In genomic region chr7:150369740-150370501, GRCh38 we compare ENCODE assay signal across 8 cellular contexts. TPM values are rescaled to one million over a fixed set of nuclear protein-coding genes. Genes with fewer than 3 reads are reported as not detected.
DNase-seq lines count a peak whose midpoint lies in the region; ATAC-seq and TF ChIP-seq lines count a peak whose summit lies in the region.

No MANE protein-coding gene starts in this region.

- peak overlapping the region; percentile 79 to 99 (median 88) for H3K4me3 ChIP-seq in BLaER1 treated with 17β-estradiol and CSF1 and Interleukin-3, amounts not matched to agents 10 nM and 100 nM
- H3K4me3 ChIP-seq in Loucy (ENCODE audit: low read length, poor library complexity, severe bottlenecking) (peak overlapping the region; percentile 99), aorta (ENCODE audit: low read length in 2 of 2) (peak overlapping the region in 1 of 2 donors; percentile 64)

- H3K36me3 Mint-ChIP-seq in nephron (ENCODE audit: low read depth), result peaks cover 28% of the 10 kb centered on the region

- H3K27ac Mint-ChIP-seq in nephron, result peak overlapping the region; percentile 96 to 99 (median 99)

- H3K79me2 ChIP-seq in Loucy (ENCODE audit: insufficient read depth, low read length), result peaks cover 72% of the 10 kb centered on the region

- intact Hi-C loops in aorta (cut with DNase I), result loop anchor here in 1 of 2 donors (2.0 kb wide), 1 partner anchor 35 kb away; a partner anchor contains a TSS

- peaks cover 55 to 82% (median 72%) of the 10 kb centered on the region in 10 experiments for H3K4me1 ChIP-seq in BLaER1 treated with 17β-estradiol and CSF1 and Interleukin-3, amounts not matched to agents 10 nM and 100 nM
- peaks cover 40% of the 10 kb centered on the region for H3K4me1 ChIP-seq in Loucy (ENCODE audit: insufficient read depth, low read length, poor library complexity, severe bottlenecking)
- H3K4me1 ChIP-seq in aorta (ENCODE audit: control insufficient read depth in 1 of 2, insufficient read depth in 2 of 2, low read length in 2 of 2), result no peaks in the 10 kb centered on the region

- peak overlapping the region; percentile 90 to 100 (median 99); a peak in 21 of 22 replicates for H3K27ac ChIP-seq in BLaER1 treated with 17β-estradiol and CSF1 and Interleukin-3, amounts not matched to agents 10 nM and 100 nM
- H3K27ac ChIP-seq in aorta (ENCODE audit: low read depth in 1 of 2, low read length in 2 of 2), result peak overlapping the region in 1 of 2 donors; percentile 57

- TF ChIP-seq CTCF in Loucy (conservative IDR thresholded peaks at IDR 0.05; ENCODE audit: low read length) (no peak), nephron (IDR thresholded peaks at IDR 0.05; ENCODE audit: unreplicated experiment in 3 of 3) (no peak)

- H3K4me2 ChIP-seq in BLaER1 treated with 17β-estradiol and CSF1 and Interleukin-3, amounts not matched to agents 10 nM and 100 nM, result peak overlapping the region; percentile 90 to 100 (median 98)
- peak overlapping the region; percentile 89 for H3K4me2 ChIP-seq in Loucy (ENCODE audit: low read depth, low read length, poor library complexity, severe bottlenecking)

- no peaks in the 10 kb centered on the region for H3K27me3 ChIP-seq in BLaER1 treated with 17β-estradiol and CSF1 and Interleukin-3, amounts not matched to agents 10 nM and 100 nM
- H3K27me3 ChIP-seq in Loucy (ENCODE audit: insufficient read depth, low read length, poor library complexity, severe bottlenecking), result peaks cover 6% of the 10 kb centered on the region
- no peaks in the 10 kb centered on the region for H3K27me3 ChIP-seq in aorta (ENCODE audit: control insufficient read depth in 1 of 2, insufficient read depth in 2 of 2, low read length in 1 of 2)

- no peaks in the 10 kb centered on the region for H3K27me3 Mint-ChIP-seq in nephron (ENCODE audit: low read depth)

- peaks cover 37 to 53% (median 46%) of the 10 kb centered on the region in 11 experiments for H3K36me3 ChIP-seq in BLaER1 treated with 17β-estradiol and CSF1 and Interleukin-3, amounts not matched to agents 10 nM and 100 nM
- peaks cover 19% of the 10 kb centered on the region; the same call in 1 of the 2 replicates for H3K36me3 ChIP-seq in Loucy (ENCODE audit: insufficient read depth, low read length)
- no peaks in the 10 kb centered on the region for H3K36me3 ChIP-seq in aorta (ENCODE audit: control insufficient read depth in 1 of 2, insufficient read depth in 2 of 2, low read length in 1 of 2)

- DNase-seq in dermis blood vessel endothelial cell (peak; percentile 49), cerebellum (ENCODE audit: low spot score) (no peak), HuH-7 (ENCODE audit: low spot score) (no peak), aorta (no peak)

- no peaks in the 10 kb centered on the region for H3K9me2 ChIP-seq in Loucy (replicated peaks; ENCODE audit: low read depth, low read length)

- WGBS in aorta, 2 donors, result 54 to 55% methylated on average over 23 of the region's 23 CpGs

- peak overlapping the region; percentile 92 to 97 (median 95) for H3K9ac ChIP-seq in BLaER1 treated with 17β-estradiol and CSF1 and Interleukin-3, amounts not matched to agents 10 nM and 100 nM
- H3K9ac ChIP-seq in Loucy (ENCODE audit: low read depth, low read length, poor library complexity, severe bottlenecking), result peak overlapping the region; percentile 100

- peak overlapping the region; percentile 97 to 99 (median 99) for H3K4me3 Mint-ChIP-seq in nephron

- H3K9me3 ChIP-seq in BLaER1 treated with 17β-estradiol and CSF1 and Interleukin-3, amounts not matched to agents 10 nM and 100 nM (replicated peaks in 1 of 11), result no peaks in the 10 kb centered on the region
- no peaks in the 10 kb centered on the region for H3K9me3 ChIP-seq in Loucy (ENCODE audit: insufficient read depth, low read depth, low read length)
- no peaks in the 10 kb centered on the region for H3K9me3 ChIP-seq in aorta (ENCODE audit: control insufficient read depth, low read length)

- ATAC-seq in HG03039 (IDR thresholded peaks at IDR 0.05; ENCODE audit: unreplicated experiment) (no peak), aorta (ENCODE audit: low FRiP score) (no peak)

- H3F3A ChIP-seq in Loucy (ENCODE audit: low read depth), result 0 out of 2 replicates have a peak, but pooled peaks cover 8% of the 10 kb centered on the region

- no peak overlapping the region for H2AFZ ChIP-seq in Loucy (ENCODE audit: low read length)

- H4K20me1 ChIP-seq in BLaER1 treated with 17β-estradiol and CSF1 and Interleukin-3, amounts not matched to agents 10 nM and 100 nM, result peaks cover 46 to 58% (median 53%) of the 10 kb centered on the region in 11 experiments; a peak in 20 of 22 replicates
- H4K20me1 ChIP-seq in Loucy (ENCODE audit: insufficient read depth, low read length, poor library complexity, severe bottlenecking), result peaks cover 51% of the 10 kb centered on the region

- H3K4me1 Mint-ChIP-seq in nephron, result peaks cover 60% of the 10 kb centered on the region

- no peaks in the 10 kb centered on the region for H3K9me3 Mint-ChIP-seq in nephron

RNA-seq across cellular contexts. Expression of gene REPIN1, which starts 1.3 kb away (rescaled TPM):
- total RNA-seq in dermis blood vessel endothelial cell, result 83.9 and 124 TPM in 2 replicates
- total RNA-seq in cerebellum, result 41.2 TPM
- 10 to 100 TPM; 52.0 to 56.7 TPM for total RNA-seq in aorta
- 10 to 100 TPM; 19.7 to 44.9 TPM for polyA plus RNA-seq in aorta

RNA-seq across cellular contexts. Expression of gene ZNF775, which starts 9.2 kb away (rescaled TPM):
- 8.1 and 9.7 TPM in 2 replicates for total RNA-seq in dermis blood vessel endothelial cell
- 8.2 TPM for total RNA-seq in cerebellum
- 1 to 10 TPM; 3.1 to 6.4 TPM for total RNA-seq in aorta
- 1 to 10 TPM; 1.9 to 3.5 TPM for polyA plus RNA-seq in aorta

RNA-seq across cellular contexts. Expression of gene RARRES2, which starts 28.5 kb away (rescaled TPM):
- 0.65 and 1.9 TPM in 2 replicates for total RNA-seq in dermis blood vessel endothelial cell
- 4.1 TPM for total RNA-seq in cerebellum
- total RNA-seq in aorta, result 100 to 1,000 TPM in 1 of 2 donors, 10 to 100 TPM in 1; 73.1 to 121 TPM
- 100 to 1,000 TPM in 1 of 2 donors, 10 to 100 TPM in 1; 65.9 to 198 TPM for polyA plus RNA-seq in aorta

RNA-seq across cellular contexts. Expression of gene ACTR3C, which starts 46.6 kb away (rescaled TPM):
- total RNA-seq in dermis blood vessel endothelial cell (8.9 and 9.5 TPM in 2 replicates), cerebellum (8.3 TPM), aorta (1 to 10 TPM; 1.2 to 5.2 TPM)
- under 1 TPM in 1 of 2 donors, not detected in 1; 0.75 TPM for polyA plus RNA-seq in aorta

RNA-seq across cellular contexts. Expression of gene LRRC61, which starts 46.8 kb away (rescaled TPM):
- total RNA-seq in dermis blood vessel endothelial cell, result 5.4 and 18.0 TPM in 2 replicates
- total RNA-seq in cerebellum, result 8.2 TPM
- 1 to 10 TPM; 2.5 to 2.6 TPM for total RNA-seq in aorta
- 1 to 10 TPM in 1 of 2 donors, under 1 TPM in 1; 0.15 to 2.6 TPM for polyA plus RNA-seq in aorta

Comparison
In these comparisons a context has a peak if more than half of its experiments do, and no peak if none do; other contexts are left out.
1. RNA of gene RARRES2, which starts 28.5 kb away (total RNA-seq): 73.1 to 121 TPM in aorta; 4.1 TPM in cerebellum (single experiment) and 0.65 to 1.9 TPM in dermis blood vessel endothelial cell; every median in the first group is over 10 times any median in the second.